ENCODE assay signal across 18 cellular contexts in genomic region chr16:86090461-86091170, GRCh38.
DNase-seq lines count a peak whose midpoint lies in the region; ATAC-seq and TF ChIP-seq lines count a peak whose summit lies in the region.
"Had no signal": no experiment of that assay in that cellular context is flagged by ENCODE, and none has a peak within 500 bp of the region (broad histone marks: within the 10 kb centered on the region; RNA-seq: fewer than 3 reads in every experiment).

No MANE protein-coding gene starts in this region.

- CTCF ChIA-PET in activated B cell treated with CpG ODN at 0.5 μM for 24 hours (lab: Charles Lee) = no interaction called here

- H3K4me1 Mint-ChIP-seq in activated B cell treated with CpG ODN at 0.5 μM for 24 hours (peaks cover 18% of the 10 kb centered on the region), type B pancreatic cell (ENCODE audit: unreplicated experiment) (peaks cover 17% of the 10 kb centered on the region)

- no peak overlapping the region for H3K27ac ChIP-seq in heart left ventricle
- no peak overlapping the region for H3K27ac ChIP-seq in WERI-Rb-1
- H3K27ac ChIP-seq: C4-2B had no signal

- TF ChIP-seq POLR2A in heart left ventricle (IDR thresholded peaks at IDR 0.05) = no peak

- H3K36me3 Mint-ChIP-seq in activated B cell treated with CpG ODN at 0.5 μM for 24 hours (ENCODE audit: low read depth) (no peaks in the 10 kb centered on the region), type B pancreatic cell (no peaks in the 10 kb centered on the region)

- TF ChIP-seq CTCF in heart left ventricle (IDR thresholded peaks at IDR 0.05) (no peak), activated B cell treated with CpG ODN at 0.5 μM for 24 hours (IDR thresholded peaks at IDR 0.05) (no peak), type B pancreatic cell (conservative IDR thresholded peaks at IDR 0.05) (no peak), WERI-Rb-1 (IDR thresholded peaks at IDR 0.05; ENCODE audit: low read depth, low read length) (no peak)

- peak; percentile 36 for DNase-seq in cardiac septum (ENCODE audit: low spot score)
- no peak for DNase-seq in heart left ventricle
- DNase-seq in activated B cell treated with CpG ODN at 0.5 μM for 24 hours = no peak
- peak; percentile 51 for DNase-seq in mesenteric fat pad (ENCODE audit: low spot score)
- DNase-seq in type B pancreatic cell (ENCODE audit: extremely low spot score, unreplicated experiment) = no peak
- DNase-seq in hippocampal formation (lab: John Stamatoyannopoulos, UW) = no peak
- DNase-seq in WERI-Rb-1 = no peak
- no peak for DNase-seq in stimulated activated CD4-positive, alpha-beta T cell treated with anti-CD3 and anti-CD28 coated beads, Interleukin-2, amount 100 ng/mL, for 48 hours
- DNase-seq: DMS79, HFFc6, KBM-7, NCI-H187, NCI-H2107, NCI-H226, NCI-H524 had no signal

- WGBS in heart left ventricle, 4 donors = 55 to 69% (median 59%) methylated on average over 9 of the region's 9 CpGs

- no peaks in the 10 kb centered on the region for H3K27me3 Mint-ChIP-seq in activated B cell treated with CpG ODN at 0.5 μM for 24 hours
- H3K27me3 Mint-ChIP-seq in type B pancreatic cell = peaks cover 34% of the 10 kb centered on the region

- H3K27ac Mint-ChIP-seq in activated B cell treated with CpG ODN at 0.5 μM for 24 hours (peak overlapping the region; percentile 64), type B pancreatic cell (peak overlapping the region; percentile 65)
- H3K27ac Mint-ChIP-seq: HFFc6 had no signal

- intact Hi-C loops in cardiac septum (cut with DNase I) = no loop called here
- intact Hi-C loops in heart left ventricle (cut with DNase I) = no loop called here
- intact Hi-C loops in activated B cell treated with CpG ODN at 0.5 μM for 24 hours (cut with micrococcal nuclease) = no loop called here

- H3K9me3 ChIP-seq in heart left ventricle = no peaks in the 10 kb centered on the region
- no peaks in the 10 kb centered on the region for H3K9me3 ChIP-seq in WERI-Rb-1 (ENCODE audit: severe bottlenecking)

- H3K4me3 Mint-ChIP-seq in activated B cell treated with CpG ODN at 0.5 μM for 24 hours (no peak overlapping the region), type B pancreatic cell (no peak overlapping the region)
- H3K4me3 Mint-ChIP-seq: HFFc6 had no signal

- POLR2A ChIA-PET in activated B cell treated with CpG ODN at 0.5 μM for 24 hours (lab: Charles Lee) = no interaction called here

- peaks cover 0 to 49% (median 5%) of the 10 kb centered on the region in 9 donors for H3K27me3 ChIP-seq in heart left ventricle
- H3K27me3 ChIP-seq in WERI-Rb-1 (ENCODE audit: insufficient read depth, low read depth, severe bottlenecking) = no peaks in the 10 kb centered on the region

- H3K36me3 ChIP-seq in heart left ventricle (no peaks in the 10 kb centered on the region), WERI-Rb-1 (no peaks in the 10 kb centered on the region)

- no peak overlapping the region for H3K4me3 ChIP-seq in heart left ventricle
- no peak overlapping the region for H3K4me3 ChIP-seq in WERI-Rb-1 (ENCODE audit: low read depth, low read length)

- ATAC-seq in heart left ventricle (no peak), activated B cell treated with CpG ODN at 0.5 μM for 24 hours (ENCODE audit: low read depth) (no peak)
- ATAC-seq: Panc1, Right ventricle myocardium inferior had no signal

- H3K4me1 ChIP-seq in heart left ventricle = no peaks in the 10 kb centered on the region

- H3K9me3 Mint-ChIP-seq in activated B cell treated with CpG ODN at 0.5 μM for 24 hours (no peaks in the 10 kb centered on the region), type B pancreatic cell (no peaks in the 10 kb centered on the region)
- H3K9me3 Mint-ChIP-seq: HFFc6 had no signal

Comparison
In these comparisons a context has a peak if more than half of its experiments do, and no peak if none do; other contexts are left out.
1. DNase-seq: peak in cardiac septum (single experiment) and mesenteric fat pad (single experiment); none in heart left ventricle (0 of 5), activated B cell treated with CpG ODN at 0.5 μM for 24 hours (single experiment), type B pancreatic cell (single experiment), hippocampal formation (0 of 2), WERI-Rb-1 (single experiment) and stimulated activated CD4-positive, alpha-beta T cell treated with anti-CD3 and anti-CD28 coated beads, Interleukin-2, amount 100 ng/mL, for 48 hours (0 of 2).